Comparison of ENCODE assay signal across 32 cellular contexts in the genomic region with DNA sequence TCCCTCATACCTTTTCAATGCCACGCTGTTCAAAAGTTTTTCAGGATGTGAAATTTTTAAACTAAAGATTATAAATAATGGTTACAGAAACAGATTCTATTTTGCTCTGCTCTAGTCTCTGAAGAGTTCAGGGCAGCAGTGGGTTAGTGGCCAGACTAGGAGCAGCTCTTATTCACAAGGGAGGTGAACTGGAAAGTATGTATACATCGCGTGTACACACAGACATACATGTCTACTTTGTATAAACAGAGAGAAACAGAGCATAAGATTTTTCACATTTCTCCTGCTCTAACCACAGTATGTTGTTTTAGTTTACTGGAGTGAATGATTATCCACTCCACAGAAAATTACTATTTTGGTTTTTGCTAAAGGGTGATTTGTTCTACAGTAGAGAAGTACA.
"Had no signal": no experiment of that assay in that cellular context is flagged by ENCODE, and none has a peak within 500 bp of the region (broad histone marks: within the 10 kb centered on the region; RNA-seq: fewer than 3 reads in every experiment).

No MANE protein-coding gene starts in this region.

- H3K4me3 Mint-ChIP-seq: activated B cell treated with CpG ODN at 0.5 μM for 24 hours; activated CD8-positive, alpha-beta T cell treated with anti-CD3 and anti-CD28 coated beads for 36 hours; activated naive CD8-positive, alpha-beta T cell; activated T-cell treated with anti-CD3 and anti-CD28 coated beads, Interleukin-2, amount 50 U/mL, for 4 hours; activated T-helper 17 cell treated with anti-CD3 and anti-CD28 coated beads, Interleukin-2, amount 50 U/mL, for 72 hours; effector memory CD8-positive, alpha-beta T cell; T-helper 1 cell treated with Interleukin-12 subunit alpha and Interleukin-12 subunit beta and Interleukin-4 antibody, amounts not matched to agents 30 μg/mL and 1 μg/mL, for 36 hours had no signal

- ATAC-seq: activated CD4-positive, CD25-positive, alpha-beta regulatory T cell treated with anti-CD3 and anti-CD28 coated beads, Interleukin-2, amount 50 U/mL, for 24 hours; activated CD8-positive, alpha-beta T cell treated with anti-CD3 and anti-CD28 coated beads for 36 hours; activated T-cell treated with anti-CD3 and anti-CD28 coated beads, Interleukin-2, amount 50 U/mL, for 4 hours; activated T-helper 17 cell treated with anti-CD3 and anti-CD28 coated beads, Interleukin-2, amount 50 U/mL, for 72 hours; body of pancreas; effector memory CD8-positive, alpha-beta T cell; heart left ventricle had no signal

- H3K9me3 Mint-ChIP-seq: activated B cell treated with CpG ODN at 0.5 μM for 24 hours; activated CD8-positive, alpha-beta T cell treated with anti-CD3 and anti-CD28 coated beads for 36 hours; activated T-cell treated with anti-CD3 and anti-CD28 coated beads, Interleukin-2, amount 50 U/mL, for 4 hours; activated T-helper 17 cell treated with anti-CD3 and anti-CD28 coated beads, Interleukin-2, amount 50 U/mL, for 72 hours; effector memory CD8-positive, alpha-beta T cell; T-helper 1 cell treated with Interleukin-12 subunit alpha and Interleukin-12 subunit beta and Interleukin-4 antibody, amounts not matched to agents 30 μg/mL and 1 μg/mL, for 36 hours had no signal

- H3K4me3 ChIP-seq: adrenal gland, body of pancreas, esophagus muscularis mucosa, heart left ventricle had no signal

- H3K36me3 Mint-ChIP-seq: activated naive CD8-positive, alpha-beta T cell had no signal

- H3K4me1 Mint-ChIP-seq: activated B cell treated with CpG ODN at 0.5 μM for 24 hours; activated T-helper 17 cell treated with anti-CD3 and anti-CD28 coated beads, Interleukin-2, amount 50 U/mL, for 72 hours had no signal

- H3K27ac Mint-ChIP-seq: activated B cell treated with CpG ODN at 0.5 μM for 24 hours; activated CD8-positive, alpha-beta T cell treated with anti-CD3 and anti-CD28 coated beads for 36 hours; activated naive CD8-positive, alpha-beta T cell; activated T-helper 17 cell treated with anti-CD3 and anti-CD28 coated beads, Interleukin-2, amount 50 U/mL, for 72 hours; effector memory CD8-positive, alpha-beta T cell; T-helper 1 cell treated with Interleukin-12 subunit alpha and Interleukin-12 subunit beta and Interleukin-4 antibody, amounts not matched to agents 30 μg/mL and 1 μg/mL, for 36 hours had no signal

- H3K4me1 ChIP-seq: adrenal gland, body of pancreas, esophagus muscularis mucosa, heart left ventricle had no signal

- H3K27ac ChIP-seq: adrenal gland, body of pancreas, esophagus muscularis mucosa, heart left ventricle, WERI-Rb-1 had no signal

- FAIRE-seq: colon, frontal cortex had no signal

- H3K36me3 ChIP-seq: adrenal gland, esophagus muscularis mucosa, heart left ventricle, WERI-Rb-1 had no signal

- H3K9me3 ChIP-seq: adrenal gland, body of pancreas, esophagus muscularis mucosa, heart left ventricle had no signal

- DNase-seq: activated B cell treated with CpG ODN at 0.5 μM for 24 hours; activated CD4-positive, alpha-beta T cell treated with anti-CD3 and anti-CD28 coated beads for 48 hours; activated CD4-positive, alpha-beta T cell treated with anti-CD3 and anti-CD28 coated beads, Interleukin-2, amount 50 U/mL, for 1 hour; activated CD4-positive, alpha-beta T cell treated with anti-CD3 and anti-CD28 coated beads, Interleukin-2, amount 50 U/mL, for 48 hours; activated CD8-positive, alpha-beta memory T cell treated with anti-CD3 and anti-CD28 coated beads for 24 hours; activated CD8-positive, alpha-beta T cell treated with anti-CD3 and anti-CD28 coated beads for 36 hours; activated effector memory CD4-positive, alpha-beta T cell treated with Interleukin-2 at 50 U/mL for 16 hours; activated gamma-delta T cell treated with Interleukin-2 at 50 U/mL for 16 hours; activated naive CD4-positive, alpha-beta T cell treated with anti-CD3 and anti-CD28 coated beads, Interleukin-2, amount 50 U/mL, for 16 hours; activated naive CD4-positive, alpha-beta T cell treated with Interleukin-2 at 50 U/mL for 16 hours; activated T-cell treated with anti-CD3 and anti-CD28 coated beads, Interleukin-2, amount 50 U/mL, for 4 hours; adrenal gland; amygdala; aorta; body of pancreas; caudate nucleus; cortex of kidney; dermis blood vessel endothelial cell; effector CD4-positive, alpha-beta T cell; effector memory CD8-positive, alpha-beta T cell; erythroblast; glutamatergic neuron; heart left ventricle; T1000; WERI-Rb-1 had no signal

- H3K27me3 ChIP-seq: body of pancreas had no signal
